18 cellular contexts compared by ENCODE assay signal in the genomic region with DNA sequence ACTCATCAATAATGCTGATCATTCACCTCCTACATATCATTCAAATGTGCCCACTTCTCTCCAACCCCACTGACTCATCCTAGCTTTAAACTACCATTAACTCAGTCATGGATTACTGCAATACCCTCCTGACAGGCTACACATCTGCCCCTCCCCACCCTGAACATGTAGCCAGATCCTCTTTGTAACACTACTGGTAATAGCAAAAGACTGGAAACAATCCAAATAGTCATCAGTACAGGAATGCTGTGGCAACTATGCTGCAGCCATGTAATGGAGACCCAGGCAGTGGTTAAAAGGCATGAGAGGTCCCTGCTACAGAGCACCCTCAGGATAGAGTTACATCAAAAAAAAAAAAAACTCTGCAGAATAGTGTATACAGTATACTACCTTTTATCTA. TPM values are rescaled to one million over a fixed set of nuclear protein-coding genes. Genes with fewer than 3 reads are reported as not detected.
A peak's percentile ranks its signal among the peaks of the same experiment; 100 is the strongest.
DNase-seq lines count a peak whose midpoint lies in the region; ATAC-seq lines count a peak whose summit lies in the region.
"Had no signal": no experiment of that assay in that cellular context is flagged by ENCODE, and none has a peak within 500 bp of the region (broad histone marks: within the 10 kb centered on the region; RNA-seq: fewer than 3 reads in every experiment).

No MANE protein-coding gene starts in this region.

- no peaks in the 10 kb centered on the region for H3K27me3 Mint-ChIP-seq in activated T-cell treated with anti-CD3 and anti-CD28 coated beads, Interleukin-2, amount 50 U/mL, for 72 hours (ENCODE audit: low read depth)
- H3K27me3 Mint-ChIP-seq: natural killer cell treated with Interleukin-12 subunit alpha and Interleukin-12 subunit beta and Interleukin-15 and Interleukin-18, amount 100 ng/mL, for 72 hours had no signal

- H3K27ac ChIP-seq in caudate nucleus (ENCODE audit: low read depth, low read length) = no peak overlapping the region
- H3K27ac ChIP-seq: adrenal gland, heart left ventricle, left ventricle myocardium inferior, sigmoid colon had no signal

- ATAC-seq in left lobe of liver = no peak
- no peak for ATAC-seq in activated T-cell treated with anti-CD3 and anti-CD28 coated beads, Interleukin-2, amount 50 U/mL, for 72 hours (replicated peaks in 1 of 2)
- ATAC-seq: heart left ventricle; HepG2; natural killer cell treated with Interleukin-12 subunit alpha and Interleukin-12 subunit beta and Interleukin-15 and Interleukin-18, amount 100 ng/mL, for 72 hours had no signal

- peaks cover 27 to 57% of the 10 kb centered on the region in 2 donors for H3K36me3 Mint-ChIP-seq in activated T-cell treated with anti-CD3 and anti-CD28 coated beads, Interleukin-2, amount 50 U/mL, for 72 hours (ENCODE audit: insufficient read depth in 2 of 2)

- peaks cover 82% of the 10 kb centered on the region for H3K4me1 Mint-ChIP-seq in activated T-cell treated with anti-CD3 and anti-CD28 coated beads, Interleukin-2, amount 50 U/mL, for 72 hours (ENCODE audit: low read depth)

- H3K9me3 Mint-ChIP-seq in activated T-cell treated with anti-CD3 and anti-CD28 coated beads, Interleukin-2, amount 50 U/mL, for 72 hours = no peaks in the 10 kb centered on the region
- H3K9me3 Mint-ChIP-seq: natural killer cell treated with Interleukin-12 subunit alpha and Interleukin-12 subunit beta and Interleukin-15 and Interleukin-18, amount 100 ng/mL, for 72 hours had no signal

- peak; percentile 20 for DNase-seq in AG20443 (ENCODE audit: low spot score)
- DNase-seq in HS-27A (ENCODE audit: low read depth) = peak; percentile 48
- peak; percentile 72 for DNase-seq in amniotic epithelial cell (ENCODE audit: low read depth)
- DNase-seq in glomerular visceral epithelial cell (ENCODE audit: extremely low spot score) = peak; percentile 69
- DNase-seq in DMS153 (lab: John Stamatoyannopoulos, UW) = no peak
- no peak for DNase-seq in caudate nucleus (lab: John Stamatoyannopoulos, UW)
- no peak for DNase-seq in left lobe of liver (ENCODE audit: low spot score)
- no peak for DNase-seq in activated T-cell treated with anti-CD3 and anti-CD28 coated beads, Interleukin-2, amount 50 U/mL, for 72 hours
- DNase-seq: adrenal gland, heart left ventricle, left ventricle myocardium inferior, NCI-H1694, NCI-H69, sigmoid colon, T-helper 9 cell had no signal

- no peak overlapping the region for H3K4me3 Mint-ChIP-seq in activated T-cell treated with anti-CD3 and anti-CD28 coated beads, Interleukin-2, amount 50 U/mL, for 72 hours
- H3K4me3 Mint-ChIP-seq: natural killer cell treated with Interleukin-12 subunit alpha and Interleukin-12 subunit beta and Interleukin-15 and Interleukin-18, amount 100 ng/mL, for 72 hours had no signal

- no peak overlapping the region for H3K27ac Mint-ChIP-seq in activated T-cell treated with anti-CD3 and anti-CD28 coated beads, Interleukin-2, amount 50 U/mL, for 72 hours
- H3K27ac Mint-ChIP-seq: natural killer cell treated with Interleukin-12 subunit alpha and Interleukin-12 subunit beta and Interleukin-15 and Interleukin-18, amount 100 ng/mL, for 72 hours had no signal

RNA-seq across cellular contexts. Expression of a gene that starts 16.6 kb away (rescaled TPM):
- 127 TPM for total RNA-seq in left lobe of liver
- 100 to 1,000 TPM; 159 to 169 TPM for total RNA-seq in activated T-cell treated with anti-CD3 and anti-CD28 coated beads, Interleukin-2, amount 50 U/mL, for 72 hours
- total RNA-seq: HepG2 had no signal

RNA-seq across cellular contexts. Expression of a gene that starts 19.8 kb away (rescaled TPM):
- 1.6 TPM for total RNA-seq in left lobe of liver
- 1 to 10 TPM; 3.9 to 5.2 TPM for total RNA-seq in activated T-cell treated with anti-CD3 and anti-CD28 coated beads, Interleukin-2, amount 50 U/mL, for 72 hours
- total RNA-seq: HepG2, left ventricle myocardium inferior, sigmoid colon had no signal

RNA-seq across cellular contexts. Expression of a gene that starts 29.3 kb away (rescaled TPM):
- total RNA-seq in left lobe of liver = not detected
- total RNA-seq in activated T-cell treated with anti-CD3 and anti-CD28 coated beads, Interleukin-2, amount 50 U/mL, for 72 hours = not detected
- total RNA-seq: adrenal gland; heart left ventricle; HepG2; left ventricle myocardium inferior; natural killer cell treated with Interleukin-12 subunit alpha and Interleukin-12 subunit beta and Interleukin-15 and Interleukin-18, amount 100 ng/mL, for 72 hours; sigmoid colon; subcutaneous adipose tissue had no signal

RNA-seq across cellular contexts. Expression of a gene that starts 50.0 kb away (rescaled TPM):
- 22.0 TPM for total RNA-seq in left lobe of liver
- 1 to 10 TPM in 1 of 2 donors, under 1 TPM in 1; 0.97 to 1.1 TPM for total RNA-seq in activated T-cell treated with anti-CD3 and anti-CD28 coated beads, Interleukin-2, amount 50 U/mL, for 72 hours
- total RNA-seq: natural killer cell treated with Interleukin-12 subunit alpha and Interleukin-12 subunit beta and Interleukin-15 and Interleukin-18, amount 100 ng/mL, for 72 hours had no signal

Comparison
In these comparisons a context has a peak if more than half of its experiments do, and no peak if none do; other contexts are left out.
1. DNase-seq: peak in AG20443 (single experiment), HS-27A (single experiment), amniotic epithelial cell (single experiment) and glomerular visceral epithelial cell (single experiment); none in DMS153 (single experiment), caudate nucleus (0 of 61), left lobe of liver (single experiment) and activated T-cell treated with anti-CD3 and anti-CD28 coated beads, Interleukin-2, amount 50 U/mL, for 72 hours (0 of 2).